Comparison of ENCODE assay signal across 8 cellular contexts in the genomic region with DNA sequence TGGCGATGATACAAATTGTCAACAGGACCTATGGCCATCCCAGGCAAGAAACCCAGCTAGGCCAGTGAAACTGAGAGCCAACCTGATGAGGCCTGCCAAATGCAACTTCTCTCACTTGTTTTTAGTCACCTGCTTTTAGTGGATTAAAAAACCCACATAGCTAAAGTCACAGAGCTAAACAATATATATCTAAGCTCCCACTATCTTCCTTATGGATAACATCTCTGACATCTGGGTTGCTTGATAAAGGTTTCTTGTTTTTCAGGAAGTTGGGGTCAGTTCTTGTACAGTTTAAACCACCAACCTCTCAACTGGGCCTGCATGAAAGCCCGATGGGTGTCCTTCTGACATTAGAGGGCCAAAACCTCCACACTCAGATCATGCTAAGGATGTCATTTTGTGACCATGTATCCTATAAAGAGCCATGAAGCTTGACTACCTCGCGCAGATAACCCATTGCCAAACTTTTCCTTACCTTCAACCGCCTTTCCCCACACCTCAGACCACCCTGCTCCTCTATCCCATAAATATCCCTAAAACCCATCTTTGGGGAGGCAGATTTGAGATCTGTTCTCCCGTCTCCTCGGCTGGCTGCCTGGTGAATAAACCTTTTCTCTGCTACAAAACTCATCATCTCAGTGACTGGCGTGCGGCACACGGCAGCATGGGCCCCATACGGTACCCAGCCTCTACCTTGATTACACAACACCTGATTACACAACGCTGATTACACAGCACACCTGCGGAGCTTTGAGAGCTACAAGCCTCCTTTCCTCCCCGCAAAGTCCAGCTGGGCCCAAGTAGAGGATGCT. TPM values are rescaled to one million over a fixed set of nuclear protein-coding genes. Genes with fewer than 3 reads are reported as not detected.
DNase-seq lines count a peak whose midpoint lies in the region; TF ChIP-seq lines count a peak whose summit lies in the region.

No MANE protein-coding gene starts in this region.

- TF ChIP-seq EP300 in neural cell (conservative IDR thresholded peaks at IDR 0.05; ENCODE audit: poor library complexity, severe bottlenecking): no peak

- WGBS in endodermal cell (ENCODE audit: insufficient coverage in 1 of 2, insufficient read length in 1 of 2), 2 experiments: 75 to 89% methylated on average over 13 to 14 of the region's 14 CpGs

- peak overlapping the region; percentile 62 for H3K4me3 ChIP-seq in CD8-positive, alpha-beta memory T cell (ENCODE audit: low read length)
- H3K4me3 ChIP-seq in PC-9: peak overlapping the region; percentile 99
- peak overlapping the region; percentile 90 for H3K4me3 ChIP-seq in endodermal cell (ENCODE audit: low read length)
- H3K4me3 ChIP-seq in neural cell (ENCODE audit: low read length): peak overlapping the region; percentile 99

- H3K4me3 Mint-ChIP-seq in CD8-positive, alpha-beta memory T cell: peak overlapping the region; percentile 91 to 99 (median 95)
- H3K4me3 Mint-ChIP-seq in HFFc6 (peak overlapping the region; percentile 98), endodermal cell (peak overlapping the region; percentile 91)

- no peaks in the 10 kb centered on the region for H3K36me3 ChIP-seq in CD8-positive, alpha-beta memory T cell (ENCODE audit: insufficient read depth, low read length)
- H3K36me3 ChIP-seq in PC-9 (ENCODE audit: low read depth) (no peaks in the 10 kb centered on the region), endodermal cell (ENCODE audit: control insufficient read depth, insufficient read depth, low read length) (no peaks in the 10 kb centered on the region), neural cell (ENCODE audit: insufficient read depth, low read length) (no peaks in the 10 kb centered on the region)

- H3K4me2 ChIP-seq in PC-9 (peak overlapping the region; percentile 72), neural cell (ENCODE audit: low read length) (peak overlapping the region; percentile 49)

- H3F3A ChIP-seq in PC-9 (ENCODE audit: insufficient read depth, low read depth): peaks cover 21% of the 10 kb centered on the region
- no peaks in the 10 kb centered on the region for H3F3A ChIP-seq in neural cell (ENCODE audit: insufficient read depth, low read length, poor library complexity, severe bottlenecking)

- H3K4me1 Mint-ChIP-seq in CD8-positive, alpha-beta memory T cell: peaks cover 31 to 46% (median 44%) of the 10 kb centered on the region in 3 donors
- peaks cover 34% of the 10 kb centered on the region for H3K4me1 Mint-ChIP-seq in HFFc6 (ENCODE audit: low read depth)
- peaks cover 38% of the 10 kb centered on the region for H3K4me1 Mint-ChIP-seq in endodermal cell

- H3K27ac ChIP-seq in CD8-positive, alpha-beta memory T cell (ENCODE audit: low read depth, low read length): peak overlapping the region; percentile 72
- H3K27ac ChIP-seq in PC-9 (peak overlapping the region; percentile 92), endodermal cell (ENCODE audit: low read depth, low read length) (peak overlapping the region; percentile 52), neural cell (ENCODE audit: low read length) (peak overlapping the region; percentile 49)

- TSS peak; percentile 75 for BruUV-seq in PC-9 (replicated peaks; lab: Mats Ljungman, UMichigan)

- H3K36me3 Mint-ChIP-seq in CD8-positive, alpha-beta memory T cell: peaks cover 0 to 11% (median 0%) of the 10 kb centered on the region in 3 donors
- H3K36me3 Mint-ChIP-seq in HFFc6 (ENCODE audit: low read depth) (peaks cover 24% of the 10 kb centered on the region), endodermal cell (ENCODE audit: low read depth) (peaks cover 3% of the 10 kb centered on the region)

- H3K9me2 ChIP-seq in PC-9 (ENCODE audit: insufficient read depth): no peaks in the 10 kb centered on the region
- no peaks in the 10 kb centered on the region for H3K9me2 ChIP-seq in neural cell (ENCODE audit: insufficient read depth, low read length)

- CTCF ChIA-PET in CD8-positive, alpha-beta memory T cell (lab: Charles Lee): interaction anchor here (0.8 to 3.7 kb wide), 9 partner anchors 10 to 386 kb away, joined by 3 to 26 read pairs (median 4); no protein-coding TSS in a partner anchor
- CTCF ChIA-PET in PC-9 (lab: Charles Lee): interaction anchor here (2.3 kb wide), 1 partner anchor 11 kb away, joined by 12 read pairs; no protein-coding TSS in a partner anchor

- DNase-seq in CD8-positive, alpha-beta memory T cell: no peak
- DNase-seq in HFFc6 (no peak), PC-9 (no peak), endodermal cell (no peak), NCI-H2029 treated with DMSO at 0.1 percent for 48 hours (lab: John Stamatoyannopoulos, UW) (no peak), NCI-H226 (no peak), DMS79 (lab: John Stamatoyannopoulos, UW) (no peak)

- H3K27me3 Mint-ChIP-seq in CD8-positive, alpha-beta memory T cell: no peaks in the 10 kb centered on the region
- H3K27me3 Mint-ChIP-seq in HFFc6 (ENCODE audit: insufficient read depth): peaks cover 3% of the 10 kb centered on the region
- H3K27me3 Mint-ChIP-seq in endodermal cell (ENCODE audit: insufficient read depth): no peaks in the 10 kb centered on the region

- no peaks in the 10 kb centered on the region for H3K27me3 ChIP-seq in CD8-positive, alpha-beta memory T cell (ENCODE audit: insufficient read depth, low read length, poor library complexity, severe bottlenecking)
- no peaks in the 10 kb centered on the region for H3K27me3 ChIP-seq in PC-9 (ENCODE audit: insufficient read depth, low read depth)
- H3K27me3 ChIP-seq in endodermal cell (ENCODE audit: control insufficient read depth, insufficient read depth, low read length, poor library complexity, severe bottlenecking): no peaks in the 10 kb centered on the region
- H3K27me3 ChIP-seq in neural cell (ENCODE audit: insufficient read depth, low read depth, low read length): no peaks in the 10 kb centered on the region

- intact Hi-C loops in PC-9 (cut with micrococcal nuclease; ENCODE audit: unreplicated experiment): loop anchor here (2.0 to 5.0 kb wide), 2 partner anchors 139 to 1931 kb away; no protein-coding TSS in a partner anchor

- peaks cover 28% of the 10 kb centered on the region for H3K4me1 ChIP-seq in CD8-positive, alpha-beta memory T cell (ENCODE audit: insufficient read depth, low read length)
- H3K4me1 ChIP-seq in PC-9 (replicated peaks; ENCODE audit: insufficient read depth) (peaks cover 16% of the 10 kb centered on the region), endodermal cell (ENCODE audit: control insufficient read depth, insufficient read depth, low read length) (peaks cover 5% of the 10 kb centered on the region)

- H3K27ac Mint-ChIP-seq in CD8-positive, alpha-beta memory T cell: peak overlapping the region; percentile 74 to 97 (median 88)
- H3K27ac Mint-ChIP-seq in HFFc6: peak overlapping the region; percentile 99
- H3K27ac Mint-ChIP-seq in endodermal cell: peak overlapping the region; percentile 87

- peaks cover 0 to 2% (median 0%) of the 10 kb centered on the region in 5 donors for H3K9me3 Mint-ChIP-seq in CD8-positive, alpha-beta memory T cell
- H3K9me3 Mint-ChIP-seq in HFFc6 (peaks cover 4% of the 10 kb centered on the region; the same call in 1 of the 2 replicates), endodermal cell (no peaks in the 10 kb centered on the region)

- H3K9ac ChIP-seq in endodermal cell (ENCODE audit: extremely low read depth, low read length, poor library complexity, severe bottlenecking) (no peak overlapping the region), neural cell (ENCODE audit: low read length) (peak overlapping the region; percentile 88)

- no peaks in the 10 kb centered on the region for H3K9me3 ChIP-seq in CD8-positive, alpha-beta memory T cell (ENCODE audit: low read length)
- H3K9me3 ChIP-seq in PC-9 (ENCODE audit: insufficient read depth, low read depth) (no peaks in the 10 kb centered on the region), endodermal cell (ENCODE audit: control insufficient read depth, low read length) (no peaks in the 10 kb centered on the region), neural cell (ENCODE audit: low read length) (no peaks in the 10 kb centered on the region)

- peak overlapping the region; percentile 93 for H2AFZ ChIP-seq in PC-9
- H2AFZ ChIP-seq in neural cell (ENCODE audit: low read depth, low read length): peak overlapping the region; percentile 88

- H3K79me2 ChIP-seq in PC-9 (ENCODE audit: low read depth) (peaks cover 42% of the 10 kb centered on the region), neural cell (replicated peaks; ENCODE audit: insufficient read depth, low read length) (peaks cover 37% of the 10 kb centered on the region)

- TF ChIP-seq CTCF in HFFc6 (IDR thresholded peaks at IDR 0.05) (no peak), PC-9 (conservative IDR thresholded peaks at IDR 0.05) (no peak), endodermal cell (conservative IDR thresholded peaks at IDR 0.05) (no peak), neural cell (IDR thresholded peaks at IDR 0.05; ENCODE audit: poor library complexity, severe bottlenecking) (no peak)

- POLR2A ChIA-PET in CD8-positive, alpha-beta memory T cell (lab: Charles Lee): no interaction called here
- POLR2A ChIA-PET in PC-9 (lab: Charles Lee; ENCODE audit: unreplicated experiment): no interaction called here

- no peak for TF ChIP-seq RAD21 in neural cell (conservative IDR thresholded peaks at IDR 0.05)

- H4K20me1 ChIP-seq in PC-9 (ENCODE audit: insufficient read depth): 0 out of 2 replicates have a peak, but pooled peaks cover 6% of the 10 kb centered on the region
- no peaks in the 10 kb centered on the region for H4K20me1 ChIP-seq in neural cell (ENCODE audit: insufficient read depth)

RNA-seq across cellular contexts. Expression of gene STMP1, which starts 0.8 kb away (rescaled TPM):
- 10 to 100 TPM; 25.7 to 26.1 TPM for total RNA-seq in CD8-positive, alpha-beta memory T cell
- polyA plus RNA-seq in CD8-positive, alpha-beta memory T cell: 54.2 TPM
- total RNA-seq in HFFc6 (2021; fragmentation: NEBNext Ultra II Directional; extraction: Animal tissue kit (Norgen Biotek cat#: 25700)): 10 to 100 TPM; 40.0 to 58.1 (median 51.7) TPM
- total RNA-seq in PC-9 (2021) (60.4 and 77.0 TPM in 2 replicates), endodermal cell (10 to 100 TPM; 33.1 to 38.2 TPM)
- polyA plus RNA-seq in endodermal cell (2013, experiment 1 of 2): 64.2 TPM
- 63.6 TPM for polyA plus RNA-seq in endodermal cell (2013, experiment 2 of 2)
- 65.5 and 81.6 TPM in 2 replicates for polyA plus RNA-seq in neural cell
- 38.5 and 54.1 TPM in 2 replicates for polyA minus RNA-seq in neural cell
